Comparison of ENCODE assay signal across 8 cellular contexts in genomic region chr16:13046422-13046821, GRCh38.
"Had no signal": no experiment of that assay in that cellular context is flagged by ENCODE, and none has a peak within 500 bp of the region (broad histone marks: within the 10 kb centered on the region; RNA-seq: fewer than 3 reads in every experiment).

No MANE protein-coding gene starts in this region.

- ATAC-seq: HepG2 had no signal

- H3K4me2 ChIP-seq: KMS-11 had no signal

- H3K4me1 Mint-ChIP-seq: IgD-negative memory B cell had no signal

- H3K36me3 Mint-ChIP-seq: IgD-negative memory B cell had no signal

- H3K27ac Mint-ChIP-seq: IgD-negative memory B cell had no signal

- H3K27ac ChIP-seq: HL-60, KMS-11 had no signal

- FAIRE-seq: HepG2, HTR-8/SVneo had no signal

- DNase-seq: IMR-90, KBM-7, KG1 had no signal

- H3K9ac ChIP-seq: KMS-11 had no signal

- H3K4me3 Mint-ChIP-seq: IgD-negative memory B cell had no signal
